ENCODE assay signal across 1 cellular context in genomic region chr4:146134761-146135160, GRCh38.
TF ChIP-seq lines count a peak whose summit lies in the region.

No MANE protein-coding gene starts in this region.

TF ChIP-seq in endothelial cell of umbilical vein, 7 proteins besides CTCF, POLR2A, EP300 and RAD21 (continued from another document):
- TF ChIP-seq MAX (IDR thresholded peaks at IDR 0.05; ENCODE audit: insufficient read depth, insufficient read length) = no peak
- TF ChIP-seq POLR2AphosphoS5 (IDR thresholded peaks at IDR 0.05; ENCODE audit: insufficient read depth, low read depth, low read length) = no peak
- TF ChIP-seq FOS (IDR thresholded peaks at IDR 0.05; ENCODE audit: borderline replicate concordance, insufficient read depth, low read length) = no peak
